In genomic region chr7:15778191-15778590, GRCh38 we compare ENCODE assay signal across 26 cellular contexts.
DNase-seq lines count a peak whose midpoint lies in the region; ATAC-seq, FAIRE-seq and TF ChIP-seq lines count a peak whose summit lies in the region.
"Had no signal": no experiment of that assay in that cellular context is flagged by ENCODE, and none has a peak within 500 bp of the region (broad histone marks: within the 10 kb centered on the region; RNA-seq: fewer than 3 reads in every experiment).

No MANE protein-coding gene starts in this region.

- H3K14ac ChIP-seq in H9 (ENCODE audit: insufficient read depth, low read length) = no peak overlapping the region
- no peak overlapping the region for H3K14ac ChIP-seq in H1 (ENCODE audit: insufficient read length)

- H3K27ac ChIP-seq in H9 (ENCODE audit: insufficient read length, low read depth, low read length) (no peak overlapping the region), H1 (ENCODE audit: low read depth, low read length) (no peak overlapping the region), neural progenitor cell (peak overlapping the region; percentile 64)
- H3K27ac ChIP-seq: 22Rv1, SJCRH30 had no signal

- H3K27me3 Mint-ChIP-seq in H9 (ENCODE audit: low read depth) (no peaks in the 10 kb centered on the region), neural progenitor cell (ENCODE audit: insufficient read depth, low read depth) (no peaks in the 10 kb centered on the region)

- TF ChIP-seq CTCF in H9 (conservative IDR thresholded peaks at IDR 0.05) (no peak), H1 (IDR thresholded peaks at IDR 0.05; ENCODE audit: control extremely low read depth in 1 of 3, insufficient read depth in 1 of 3, low read depth in 1 of 3, low read length in 3 of 3) (no peak), neural progenitor cell (IDR thresholded peaks at IDR 0.05) (no peak), foreskin fibroblast (IDR thresholded peaks at IDR 0.05; ENCODE audit: low read depth, low read length) (no peak)

- no peak overlapping the region for H3K4ac ChIP-seq in H9 (ENCODE audit: low read depth, low read length)
- no peak overlapping the region for H3K4ac ChIP-seq in H1 (replicated peaks; ENCODE audit: insufficient read length, low read depth, low read length)

- H3K79me2 ChIP-seq in H9 (ENCODE audit: insufficient read depth, low read length) = no peaks in the 10 kb centered on the region
- H3K79me2 ChIP-seq in H1 (ENCODE audit: control insufficient read depth in 1 of 2, insufficient read depth in 2 of 2, low read length in 2 of 2) = no peaks in the 10 kb centered on the region
- H3K79me2 ChIP-seq in neural progenitor cell (ENCODE audit: low read depth) = no peaks in the 10 kb centered on the region

- H3F3A ChIP-seq in neural progenitor cell (ENCODE audit: low read depth) = peaks cover 3% of the 10 kb centered on the region

- H3K4me3 Mint-ChIP-seq in H9 (no peak overlapping the region), neural progenitor cell (peak overlapping the region; percentile 11)

- H3K9ac ChIP-seq in H9 (ENCODE audit: extremely low read depth, insufficient read length, low read length) (no peak overlapping the region), H1 (replicated peaks in 1 of 4; ENCODE audit: extremely low read depth in 1 of 4, low read depth in 3 of 4, low read length in 3 of 4) (no peak overlapping the region), neural progenitor cell (no peak overlapping the region)

- H3K23ac ChIP-seq in H9 (ENCODE audit: insufficient read length, low read depth, low read length) (no peak overlapping the region), H1 (ENCODE audit: insufficient read length) (no peak overlapping the region)

- H3K4me1 Mint-ChIP-seq in H9 (peaks cover 23% of the 10 kb centered on the region in 2 experiments), neural progenitor cell (peaks cover 15% of the 10 kb centered on the region)

- POLR2A ChIA-PET in H1 (lab: Charles Lee; ENCODE audit: partially characterized antibody) = no interaction called here

- no peak for TF ChIP-seq POLR2A in H1 (IDR thresholded peaks at IDR 0.05; ENCODE audit: control extremely low read depth in 1 of 2, low read depth in 2 of 2, low read length in 2 of 2)

- ATAC-seq in activated naive CD4-positive, alpha-beta T cell treated with anti-CD3 and anti-CD28 coated beads, Interleukin-2, amount 50 U/mL, for 72 hours = no peak
- ATAC-seq in stimulated activated naive CD8-positive, alpha-beta T cell treated with anti-CD3 and anti-CD28 coated beads, Interleukin-15, Interleukin-2, amounts not matched to agents 100 U/mL and 50 U/mL, for 24 hours = no peak
- ATAC-seq: K562 had no signal

- H2AK5ac ChIP-seq in H9 (ENCODE audit: insufficient read length, low read length) (no peak overlapping the region), H1 (ENCODE audit: low read depth, low read length) (no peak overlapping the region)

- H2BK5ac ChIP-seq in H9 (ENCODE audit: insufficient read length, low read length) (no peak overlapping the region), H1 (ENCODE audit: low read depth, low read length) (no peak overlapping the region)

- H3K4me1 ChIP-seq in H9 (ENCODE audit: insufficient read depth, low read length) (peaks cover 3% of the 10 kb centered on the region; the same call in 1 of the 2 replicates), H1 (replicated peaks in 1 of 4; ENCODE audit: control insufficient read depth in 3 of 4, insufficient read depth in 4 of 4, low read length in 3 of 4) (peaks cover 0 to 4% (median 1%) of the 10 kb centered on the region in 4 experiments; a peak in 2 of 7 replicates), neural progenitor cell (peaks cover 28% of the 10 kb centered on the region)
- H3K4me1 ChIP-seq: BE2C had no signal

- H3K27ac Mint-ChIP-seq in H9 = peak overlapping the region; percentile 25 to 69 (median 44); a peak in 4 of 7 replicates
- H3K27ac Mint-ChIP-seq in neural progenitor cell = peak overlapping the region; percentile 15
- H3K27ac Mint-ChIP-seq in activated naive CD4-positive, alpha-beta T cell treated with anti-CD3 and anti-CD28 coated beads, Interleukin-2, amount 50 U/mL, for 72 hours = no peak overlapping the region

- TF ChIP-seq RAD21 in H1 (IDR thresholded peaks at IDR 0.05 in 1 of 2, conservative IDR thresholded peaks at IDR 0.05 in 1 of 2; ENCODE audit: low read depth in 2 of 2, low read length in 2 of 2) = no peak

- H4K20me1 ChIP-seq in H9 (ENCODE audit: control insufficient read depth, insufficient read depth, insufficient read length) (no peaks in the 10 kb centered on the region), H1 (replicated peaks in 1 of 2; ENCODE audit: control insufficient read depth in 1 of 2, insufficient read depth in 2 of 2, low read length in 2 of 2) (no peaks in the 10 kb centered on the region), neural progenitor cell (ENCODE audit: low read depth) (no peaks in the 10 kb centered on the region)

- H3K4me2 ChIP-seq in H9 (ENCODE audit: insufficient read depth, insufficient read length, low read length) = no peak overlapping the region
- H3K4me2 ChIP-seq in H1 (ENCODE audit: insufficient read depth in 1 of 2, low read depth in 2 of 2, low read length in 2 of 2) = no peak overlapping the region
- H3K4me2 ChIP-seq in neural progenitor cell = peak overlapping the region; percentile 70

- peak; percentile 32 for FAIRE-seq in H1 (lab: Jason Lieb, UNC)
- FAIRE-seq: GM12891, HTR-8/SVneo, K562 had no signal

- H2BK12ac ChIP-seq in H9 (ENCODE audit: insufficient read length, low read depth, low read length) (no peak overlapping the region), H1 (ENCODE audit: low read depth, low read length) (no peak overlapping the region)

- no peak overlapping the region for H4K8ac ChIP-seq in H9 (replicated peaks; ENCODE audit: insufficient read length, low read depth, low read length)
- H4K8ac ChIP-seq in H1 (ENCODE audit: extremely low read depth, insufficient read depth, low read length) = no peak overlapping the region

- H3K56ac ChIP-seq in H9 (ENCODE audit: insufficient read length, low read depth, low read length) (no peak overlapping the region), H1 (replicated peaks; ENCODE audit: insufficient read length, low read depth, low read length) (no peak overlapping the region)

- no peak overlapping the region for H2BK120ac ChIP-seq in H9 (ENCODE audit: low read depth, low read length, poor library complexity, severe bottlenecking)
- no peak overlapping the region for H2BK120ac ChIP-seq in H1 (replicated peaks; ENCODE audit: low read depth, low read length)

- H3K79me1 ChIP-seq in H9 (ENCODE audit: insufficient read depth, low read depth, low read length, poor library complexity, severe bottlenecking) = no peaks in the 10 kb centered on the region
- H3K79me1 ChIP-seq in H1 (ENCODE audit: low read depth, low read length) = no peaks in the 10 kb centered on the region

- H3K4me3 ChIP-seq in H1 (ENCODE audit: extremely low read depth in 1 of 4, insufficient read depth in 2 of 4, low read depth in 3 of 4, low read length in 4 of 4) (no peak overlapping the region), neural progenitor cell (peak overlapping the region; percentile 17), foreskin fibroblast (ENCODE audit: low read depth in 1 of 2, low read length in 2 of 2) (no peak overlapping the region)
- H3K4me3 ChIP-seq: K562, SJCRH30 had no signal

- no CpG with 5 or more reads among the region's 2 CpGs for WGBS in H9 (ENCODE audit: extremely low coverage, insufficient read length, low lambda C conversion rate)
- WGBS in H1 (ENCODE audit: extremely low coverage in 1 of 2, insufficient coverage in 1 of 2, insufficient read length in 1 of 2, insufficient replicate concordance in 2 of 2, low coverage in 1 of 2, low lambda C conversion rate in 2 of 2, missing lambda C conversion rate in 1 of 2), 2 experiments = 82% methylated on average over 2 of the region's 2 CpGs; no CpG with 5 or more reads in 1 of the 2 experiments

- no peak overlapping the region for H2BK20ac ChIP-seq in H9 (ENCODE audit: low read depth, low read length, poor library complexity, severe bottlenecking)
- no peak overlapping the region for H2BK20ac ChIP-seq in H1 (ENCODE audit: low read length)

- H3K23me2 ChIP-seq in H9 (ENCODE audit: insufficient read length, low read depth, low read length, poor library complexity, severe bottlenecking) = no peaks in the 10 kb centered on the region
- H3K23me2 ChIP-seq in H1 (ENCODE audit: low read depth, low read length) = no peaks in the 10 kb centered on the region

- TF ChIP-seq EP300 in H1 (IDR thresholded peaks at IDR 0.05; ENCODE audit: borderline replicate concordance in 1 of 2, low read depth in 2 of 2, low read length in 2 of 2) = no peak

- H3K9me3 ChIP-seq in H9 (ENCODE audit: control insufficient read depth, low read depth, low read length) (no peaks in the 10 kb centered on the region), H1 (ENCODE audit: insufficient read depth in 2 of 2, low read depth in 1 of 2, low read length in 1 of 2) (no peaks in the 10 kb centered on the region), neural progenitor cell (ENCODE audit: low read depth) (no peaks in the 10 kb centered on the region)
- H3K9me3 ChIP-seq: BE2C, SJCRH30 had no signal

- peak; percentile 5 for DNase-seq in NCI-H2171 treated with DMSO at 0.1 percent for 48 hours (lab: John Stamatoyannopoulos, UW)
- DNase-seq in NCI-H2171 (lab: John Stamatoyannopoulos, UW) = no peak
- DNase-seq in H9 = no peak
- DNase-seq in H1 (ENCODE audit: low read depth in 1 of 2, low spot score in 2 of 2) = no peak
- peak; percentile 68 for DNase-seq in neural progenitor cell (ENCODE audit: low spot score)
- DNase-seq in foreskin fibroblast = no peak
- no peak for DNase-seq in activated naive CD4-positive, alpha-beta T cell treated with anti-CD3 and anti-CD28 coated beads, Interleukin-2, amount 50 U/mL, for 72 hours (ENCODE audit: low spot score in 2 of 2)
- no peak for DNase-seq in stimulated activated naive CD8-positive, alpha-beta T cell treated with anti-CD3 and anti-CD28 coated beads, Interleukin-15, Interleukin-2, amounts not matched to agents 100 U/mL and 50 U/mL, for 24 hours
- DNase-seq: ACHN, BE2C, Calu3, DMS79 treated with DMSO at 0.1 percent for 48 hours, GF-D8, HCEC 1CT, MV-4-11, NCI-H1105, NCI-H1436 treated with DMSO at 0.1 percent for 48 hours, NCI-H187 treated with DMSO at 0.1 percent for 48 hours, NCI-H446, NCI-H524 treated with DMSO at 0.1 percent for 48 hours, NCI-H774, SJCRH30 had no signal

- no peak overlapping the region for H3T11ph ChIP-seq in H9 (ENCODE audit: low read length)

- H2AFZ ChIP-seq in H9 (ENCODE audit: low read length) (peak overlapping the region; percentile 22), H1 (ENCODE audit: low read length) (no peak overlapping the region), neural progenitor cell (replicated peaks) (no peak overlapping the region)

- no peaks in the 10 kb centered on the region for H3K27me3 ChIP-seq in H9 (ENCODE audit: insufficient read depth, low read length)
- peaks cover 0 to 1% (median 0%) of the 10 kb centered on the region in 4 experiments; a peak in 1 of 7 replicates for H3K27me3 ChIP-seq in H1 (replicated peaks in 1 of 4; ENCODE audit: control insufficient read depth in 3 of 4, extremely low read depth in 1 of 4, insufficient read depth in 3 of 4, low read length in 3 of 4)
- no peaks in the 10 kb centered on the region for H3K27me3 ChIP-seq in neural progenitor cell
- H3K27me3 ChIP-seq: BE2C, SJCRH30 had no signal

- H3K18ac ChIP-seq in H9 (ENCODE audit: insufficient read length, low read depth, low read length) = no peak overlapping the region
- H3K18ac ChIP-seq in H1 (ENCODE audit: extremely low read depth, low read length) = no peak overlapping the region

- H3K36me3 ChIP-seq in H1 (ENCODE audit: control insufficient read depth in 2 of 4, insufficient read depth in 4 of 4, low read length in 3 of 4) = no peaks in the 10 kb centered on the region
- no peaks in the 10 kb centered on the region for H3K36me3 ChIP-seq in neural progenitor cell
- H3K36me3 ChIP-seq: BE2C, SJCRH30 had no signal

- H4K5ac ChIP-seq in H9 (ENCODE audit: insufficient read length, low read depth, low read length) (no peak overlapping the region), H1 (ENCODE audit: insufficient read length, low read depth, low read length) (no peak overlapping the region)

- H4K91ac ChIP-seq in H9 (ENCODE audit: insufficient read length, low read depth, low read length) (no peak overlapping the region), H1 (replicated peaks; ENCODE audit: insufficient read length, low read length) (no peak overlapping the region)

- no peaks in the 10 kb centered on the region for H3K36me3 Mint-ChIP-seq in H9 (ENCODE audit: insufficient read depth in 1 of 3, low read depth in 3 of 3)
- H3K36me3 Mint-ChIP-seq in neural progenitor cell = no peaks in the 10 kb centered on the region
- H3K36me3 Mint-ChIP-seq in activated naive CD4-positive, alpha-beta T cell treated with anti-CD3 and anti-CD28 coated beads, Interleukin-2, amount 50 U/mL, for 72 hours = no peaks in the 10 kb centered on the region

- H3K9me3 Mint-ChIP-seq in H9 = no peaks in the 10 kb centered on the region
- no peaks in the 10 kb centered on the region for H3K9me3 Mint-ChIP-seq in neural progenitor cell
- peaks cover 4% of the 10 kb centered on the region in 2 donors for H3K9me3 Mint-ChIP-seq in activated naive CD4-positive, alpha-beta T cell treated with anti-CD3 and anti-CD28 coated beads, Interleukin-2, amount 50 U/mL, for 72 hours

- H2BK15ac ChIP-seq in H9 (ENCODE audit: low read depth, low read length) (no peak overlapping the region), H1 (ENCODE audit: low read length) (no peak overlapping the region)

- CTCF ChIA-PET in H1 (lab: Charles Lee; ENCODE audit: partially characterized antibody) = interaction anchor here (0.6 kb wide), 1 partner anchor 113 kb away, joined by 3 read pairs; no protein-coding TSS in a partner anchor

Comparison
In these comparisons a context has a peak if more than half of its experiments do, and no peak if none do; other contexts are left out.
1. DNase-seq: peak in NCI-H2171 treated with DMSO at 0.1 percent for 48 hours (single experiment) and neural progenitor cell (single experiment); none in NCI-H2171 (single experiment), H9 (single experiment), H1 (0 of 2), foreskin fibroblast (0 of 2), activated naive CD4-positive, alpha-beta T cell treated with anti-CD3 and anti-CD28 coated beads, Interleukin-2, amount 50 U/mL, for 72 hours (0 of 2) and stimulated activated naive CD8-positive, alpha-beta T cell treated with anti-CD3 and anti-CD28 coated beads, Interleukin-15, Interleukin-2, amounts not matched to agents 100 U/mL and 50 U/mL, for 24 hours (single experiment).
2. H3K27ac Mint-ChIP-seq: peak in H9 (3 of 3) and neural progenitor cell (single experiment); none in activated naive CD4-positive, alpha-beta T cell treated with anti-CD3 and anti-CD28 coated beads, Interleukin-2, amount 50 U/mL, for 72 hours (0 of 2).